9 cellular contexts compared by ENCODE assay signal in genomic region chr5:141603912-141604311, GRCh38. TPM values are rescaled to one million over a fixed set of nuclear protein-coding genes. Genes with fewer than 3 reads are reported as not detected.
DNase-seq lines count a peak whose midpoint lies in the region; ATAC-seq and TF ChIP-seq lines count a peak whose summit lies in the region.
"Had no signal": no experiment of that assay in that cellular context is flagged by ENCODE, and none has a peak within 500 bp of the region (broad histone marks: within the 10 kb centered on the region; RNA-seq: fewer than 3 reads in every experiment).

No MANE protein-coding gene starts in this region.

- peak overlapping the region; percentile 61 for H3K4me3 Mint-ChIP-seq in activated T-cell treated with anti-CD3 and anti-CD28 coated beads, Interleukin-2, amount 50 U/mL, for 24 hours
- H3K4me3 Mint-ChIP-seq in activated T-helper 2 cell treated with anti-CD3 and anti-CD28 coated beads, Interferon-gamma antibody, Interleukin-2, Interleukin-4, amounts not matched to agents 10 μg/mL and 5 μg/mL and 100 μg/mL, durations not matched to agents 14 hours and 24 hours and 36 hours (ENCODE audit: low read depth): peak overlapping the region; percentile 10

- H3K27me3 ChIP-seq in left lung (no peaks in the 10 kb centered on the region), thymus (ENCODE audit: control insufficient read depth, insufficient read depth) (no peaks in the 10 kb centered on the region)

- H3K27ac ChIP-seq in left lung (peak overlapping the region; percentile 68 to 93), thymus (ENCODE audit: low read depth) (peak overlapping the region; percentile 77)

- H3K4me1 Mint-ChIP-seq in activated T-cell treated with anti-CD3 and anti-CD28 coated beads, Interleukin-2, amount 50 U/mL, for 24 hours (ENCODE audit: low read depth): peaks cover 96% of the 10 kb centered on the region
- H3K4me1 Mint-ChIP-seq in activated T-helper 2 cell treated with anti-CD3 and anti-CD28 coated beads, Interferon-gamma antibody, Interleukin-2, Interleukin-4, amounts not matched to agents 10 μg/mL and 5 μg/mL and 100 μg/mL, durations not matched to agents 14 hours and 24 hours and 36 hours (ENCODE audit: low read depth): peaks cover 76% of the 10 kb centered on the region

- no peaks in the 10 kb centered on the region for H3K36me3 ChIP-seq in left lung
- H3K36me3 ChIP-seq in thymus (ENCODE audit: control insufficient read depth, insufficient read depth): no peaks in the 10 kb centered on the region

- H3K27ac Mint-ChIP-seq in activated T-cell treated with anti-CD3 and anti-CD28 coated beads, Interleukin-2, amount 50 U/mL, for 24 hours: peak overlapping the region; percentile 92
- H3K27ac Mint-ChIP-seq in activated T-helper 2 cell treated with anti-CD3 and anti-CD28 coated beads, Interferon-gamma antibody, Interleukin-2, Interleukin-4, amounts not matched to agents 10 μg/mL and 5 μg/mL and 100 μg/mL, durations not matched to agents 14 hours and 24 hours and 36 hours: peak overlapping the region; percentile 81

- peaks cover 49% of the 10 kb centered on the region for H3K36me3 Mint-ChIP-seq in activated T-cell treated with anti-CD3 and anti-CD28 coated beads, Interleukin-2, amount 50 U/mL, for 24 hours (ENCODE audit: low read depth)
- H3K36me3 Mint-ChIP-seq in activated T-helper 2 cell treated with anti-CD3 and anti-CD28 coated beads, Interferon-gamma antibody, Interleukin-2, Interleukin-4, amounts not matched to agents 10 μg/mL and 5 μg/mL and 100 μg/mL, durations not matched to agents 14 hours and 24 hours and 36 hours (ENCODE audit: low read depth): peaks cover 28% of the 10 kb centered on the region

- whole genome bisulfite sequencing in thymus: 79% methylated on average over 3 of the region's 3 CpGs

- no peaks in the 10 kb centered on the region for H3K9me3 ChIP-seq in left lung
- H3K9me3 ChIP-seq in thymus (ENCODE audit: control insufficient read depth): no peaks in the 10 kb centered on the region

- H3K4me1 ChIP-seq in left lung: peaks cover 9 to 99% of the 10 kb centered on the region in 2 donors
- H3K4me1 ChIP-seq in thymus (ENCODE audit: control insufficient read depth, insufficient read depth, low read length): peaks cover 25% of the 10 kb centered on the region

- TF ChIP-seq CTCF in left lung (IDR thresholded peaks at IDR 0.05): no peak

- intact Hi-C loops in activated T-helper 2 cell treated with anti-CD3 and anti-CD28 coated beads, Interferon-gamma antibody, Interleukin-2, Interleukin-4, amounts not matched to agents 10 μg/mL and 5 μg/mL and 100 μg/mL, durations not matched to agents 14 hours and 24 hours and 36 hours (cut with micrococcal nuclease): loop anchor here (1.0 kb wide), 1 partner anchor 12 kb away; no protein-coding TSS in a partner anchor
- intact Hi-C loops in left lung (cut with DNase I): no loop called here

- H3K27me3 Mint-ChIP-seq in activated T-cell treated with anti-CD3 and anti-CD28 coated beads, Interleukin-2, amount 50 U/mL, for 24 hours: no peaks in the 10 kb centered on the region
- no peaks in the 10 kb centered on the region for H3K27me3 Mint-ChIP-seq in activated T-helper 2 cell treated with anti-CD3 and anti-CD28 coated beads, Interferon-gamma antibody, Interleukin-2, Interleukin-4, amounts not matched to agents 10 μg/mL and 5 μg/mL and 100 μg/mL, durations not matched to agents 14 hours and 24 hours and 36 hours (ENCODE audit: low read depth)

- DNase-seq in activated T-cell treated with anti-CD3 and anti-CD28 coated beads, Interleukin-2, amount 50 U/mL, for 24 hours: no peak
- no peak for DNase-seq in activated T-cell treated with anti-CD3 and anti-CD28 coated beads, Interleukin-2, amount 50 U/mL, for 1 hour
- no peak for DNase-seq in activated T-helper 2 cell treated with anti-CD3 and anti-CD28 coated beads, Interferon-gamma antibody, Interleukin-2, Interleukin-4, amounts not matched to agents 10 μg/mL and 5 μg/mL and 100 μg/mL, durations not matched to agents 14 hours and 24 hours and 36 hours (ENCODE audit: low spot score)
- DNase-seq in left lung (no peak), HK-2 (ENCODE audit: unreplicated experiment) (no peak)
- DNase-seq: NCI-H446 treated with DMSO at 0.1 percent for 48 hours had no signal

- no peaks in the 10 kb centered on the region for H3K9me3 Mint-ChIP-seq in activated T-cell treated with anti-CD3 and anti-CD28 coated beads, Interleukin-2, amount 50 U/mL, for 24 hours
- no peaks in the 10 kb centered on the region for H3K9me3 Mint-ChIP-seq in activated T-helper 2 cell treated with anti-CD3 and anti-CD28 coated beads, Interferon-gamma antibody, Interleukin-2, Interleukin-4, amounts not matched to agents 10 μg/mL and 5 μg/mL and 100 μg/mL, durations not matched to agents 14 hours and 24 hours and 36 hours

- ATAC-seq in left lung: no peak
- ATAC-seq in GM18909 (IDR thresholded peaks at IDR 0.05; ENCODE audit: poor library complexity, unreplicated experiment): no peak
- no peak for ATAC-seq in HG03039 (IDR thresholded peaks at IDR 0.05; ENCODE audit: unreplicated experiment)

- no peak overlapping the region for H3K4me3 ChIP-seq in left lung
- no peak overlapping the region for H3K4me3 ChIP-seq in thymus (ENCODE audit: low read length)

RNA-seq across cellular contexts. Expression of gene DIAPH1, which starts 14.9 kb away (rescaled TPM):
- 228 and 234 TPM in 2 replicates for total RNA-seq in activated T-helper 2 cell treated with anti-CD3 and anti-CD28 coated beads, Interferon-gamma antibody, Interleukin-2, Interleukin-4, amounts not matched to agents 10 μg/mL and 5 μg/mL and 100 μg/mL, durations not matched to agents 14 hours and 24 hours and 36 hours
- 100 to 1,000 TPM; 122 to 137 TPM for total RNA-seq in left lung
- 80.0 TPM for polyA plus RNA-seq in thymus

RNA-seq across cellular contexts. Expression of gene HDAC3, which starts 32.7 kb away (rescaled TPM):
- total RNA-seq in activated T-helper 2 cell treated with anti-CD3 and anti-CD28 coated beads, Interferon-gamma antibody, Interleukin-2, Interleukin-4, amounts not matched to agents 10 μg/mL and 5 μg/mL and 100 μg/mL, durations not matched to agents 14 hours and 24 hours and 36 hours: 92.4 and 95.2 TPM in 2 replicates
- 10 to 100 TPM; 41.2 to 50.0 TPM for total RNA-seq in left lung
- 82.9 TPM for polyA plus RNA-seq in thymus

RNA-seq across cellular contexts. Expression of gene RELL2, which starts 32.9 kb away (rescaled TPM):
- total RNA-seq in activated T-helper 2 cell treated with anti-CD3 and anti-CD28 coated beads, Interferon-gamma antibody, Interleukin-2, Interleukin-4, amounts not matched to agents 10 μg/mL and 5 μg/mL and 100 μg/mL, durations not matched to agents 14 hours and 24 hours and 36 hours: 15.9 and 16.1 TPM in 2 replicates
- 1 to 10 TPM; 2.6 to 6.3 TPM for total RNA-seq in left lung
- 20.8 TPM for polyA plus RNA-seq in thymus

RNA-seq across cellular contexts. Expression of gene FCHSD1, which starts 47.3 kb away (rescaled TPM):
- total RNA-seq in activated T-helper 2 cell treated with anti-CD3 and anti-CD28 coated beads, Interferon-gamma antibody, Interleukin-2, Interleukin-4, amounts not matched to agents 10 μg/mL and 5 μg/mL and 100 μg/mL, durations not matched to agents 14 hours and 24 hours and 36 hours: 37.4 and 42.8 TPM in 2 replicates
- 10 to 100 TPM; 18.0 to 18.7 TPM for total RNA-seq in left lung
- 29.8 TPM for polyA plus RNA-seq in thymus
